In genomic region chr3:38834110-38834509, GRCh38 we compare ENCODE assay signal across 1 cellular context.
TF ChIP-seq lines count a peak whose summit lies in the region.

No MANE protein-coding gene starts in this region.

TF ChIP-seq in GM23338, 12 proteins besides CTCF, POLR2A, EP300 and RAD21 (continued from another document):
- TF ChIP-seq ZNF462 (CRISPR knock-in tag; IDR thresholded peaks at IDR 0.05), result no peak
- TF ChIP-seq JUNB (IDR thresholded peaks at IDR 0.05; ENCODE audit: unreplicated experiment), result no peak
- no peak for TF ChIP-seq POLR2AphosphoS5 (IDR thresholded peaks at IDR 0.05; ENCODE audit: low read depth)
- TF ChIP-seq ZNF114 (CRISPR knock-in tag; IDR thresholded peaks at IDR 0.05), result no peak
- no peak for TF ChIP-seq EZH2phosphoT487 (IDR thresholded peaks at IDR 0.05; ENCODE audit: unreplicated experiment)
- no peak for TF ChIP-seq ZNF331 (CRISPR knock-in tag; IDR thresholded peaks at IDR 0.05; ENCODE audit: low read depth)
- no peak for TF ChIP-seq NANOG (IDR thresholded peaks at IDR 0.05; ENCODE audit: borderline replicate concordance)
TF ChIP-seq in GM23338: peak in this region for 0.
